In the genomic region with DNA sequence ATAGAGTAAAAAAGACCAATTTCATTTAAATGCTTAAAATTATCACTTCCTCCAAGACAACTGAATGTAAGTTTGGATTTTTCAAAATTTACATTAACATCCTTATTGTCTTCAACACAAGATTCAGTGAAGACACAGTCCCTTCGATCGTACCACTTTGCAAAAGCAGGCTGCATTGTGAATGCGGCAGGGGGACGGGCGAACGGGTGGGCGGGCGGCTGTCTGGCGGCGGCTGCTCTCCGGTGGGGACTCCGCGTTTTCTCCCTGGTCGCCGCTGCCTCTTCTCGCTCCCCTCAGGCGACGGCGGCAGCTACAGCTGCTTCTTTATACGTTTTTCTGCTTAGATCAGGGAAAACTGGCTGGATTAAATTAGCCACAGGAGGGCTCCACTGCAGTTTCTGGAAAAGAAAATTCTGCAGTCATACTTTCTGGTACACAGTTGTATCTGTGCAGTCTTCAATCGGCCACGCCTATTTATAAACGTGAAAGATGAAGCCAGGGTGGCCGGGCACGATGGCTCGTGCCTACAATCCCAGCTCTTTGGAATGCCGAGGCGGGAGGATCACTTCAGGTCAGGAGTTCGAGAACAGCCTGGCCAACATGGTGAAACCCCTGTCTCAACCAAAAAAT, we compare ENCODE assay signal across 7 cellular contexts. TPM values are rescaled to one million over a fixed set of nuclear protein-coding genes. Genes with fewer than 3 reads are reported as not detected.
DNase-seq lines count a peak whose midpoint lies in the region; ATAC-seq and TF ChIP-seq lines count a peak whose summit lies in the region.

No MANE protein-coding gene starts in this region.

- peak; percentile 61 to 75 for TF ChIP-seq RAD21 in liver (IDR thresholded peaks at IDR 0.05)

- peak; percentile 54 for TF ChIP-seq CTCF in liver (IDR thresholded peaks at IDR 0.05; ENCODE audit: low read depth, low read length, missing input control)

- ATAC-seq in GM21576 (IDR thresholded peaks at IDR 0.05; ENCODE audit: unreplicated experiment), result no peak

- H3K27ac ChIP-seq in liver (ENCODE audit: low read depth in 1 of 2, low read length in 2 of 2), result no peak overlapping the region

- no peaks in the 10 kb centered on the region for H3K9me3 Mint-ChIP-seq in T-helper 2 cell treated with Interferon-gamma antibody and Interleukin-4, amounts not matched to agents 5 μg/mL and 100 μg/mL, for 36 hours
- H3K9me3 Mint-ChIP-seq in stimulated activated naive CD8-positive, alpha-beta T cell treated with anti-CD3 and anti-CD28 coated beads, Interleukin-15, Interleukin-2, amounts not matched to agents 100 ng/mL and 50 ng/mL, for 24 hours, result no peaks in the 10 kb centered on the region

- no peak overlapping the region for H3K9ac ChIP-seq in liver (ENCODE audit: low read depth in 1 of 2, low read length in 2 of 2)

- H3K9me3 ChIP-seq in liver (ENCODE audit: control insufficient read depth in 4 of 4, low read length in 3 of 4), result peaks cover 0 to 2% (median 0%) of the 10 kb centered on the region in 4 donors

- peak; percentile 38 for DNase-seq in GM04504 (ENCODE audit: low read depth)
- peak; percentile 44 for DNase-seq in NCI-H1092 (lab: John Stamatoyannopoulos, UW)
- no peak for DNase-seq in T-helper 2 cell treated with Interferon-gamma antibody and Interleukin-4, amounts not matched to agents 5 μg/mL and 100 μg/mL, for 36 hours (ENCODE audit: low spot score)
- peak; percentile 69 for DNase-seq in dermis blood vessel endothelial cell

- no peaks in the 10 kb centered on the region for H3K36me3 Mint-ChIP-seq in T-helper 2 cell treated with Interferon-gamma antibody and Interleukin-4, amounts not matched to agents 5 μg/mL and 100 μg/mL, for 36 hours (ENCODE audit: low read depth)
- H3K36me3 Mint-ChIP-seq in stimulated activated naive CD8-positive, alpha-beta T cell treated with anti-CD3 and anti-CD28 coated beads, Interleukin-15, Interleukin-2, amounts not matched to agents 100 ng/mL and 50 ng/mL, for 24 hours (ENCODE audit: low read depth), result no peaks in the 10 kb centered on the region

- H3K4me1 Mint-ChIP-seq in T-helper 2 cell treated with Interferon-gamma antibody and Interleukin-4, amounts not matched to agents 5 μg/mL and 100 μg/mL, for 36 hours (ENCODE audit: low read depth), result peaks cover 5% of the 10 kb centered on the region
- H3K4me1 Mint-ChIP-seq in stimulated activated naive CD8-positive, alpha-beta T cell treated with anti-CD3 and anti-CD28 coated beads, Interleukin-15, Interleukin-2, amounts not matched to agents 100 ng/mL and 50 ng/mL, for 24 hours (ENCODE audit: low read depth), result peaks cover 10% of the 10 kb centered on the region

- H3K27me3 ChIP-seq in liver (ENCODE audit: control insufficient read depth in 4 of 4, insufficient read depth in 4 of 4, low read length in 3 of 4), result peaks cover 2 to 7% (median 3%) of the 10 kb centered on the region in 4 donors

- WGBS in liver, result 6% methylated on average over 29 of the region's 29 CpGs

- peak overlapping the region in 2 of 3 donors; percentile 26 to 51 for H3K4me3 ChIP-seq in liver (ENCODE audit: low read depth in 1 of 3, low read length in 3 of 3)

- peaks cover 29% of the 10 kb centered on the region for H3K27me3 Mint-ChIP-seq in T-helper 2 cell treated with Interferon-gamma antibody and Interleukin-4, amounts not matched to agents 5 μg/mL and 100 μg/mL, for 36 hours (ENCODE audit: low read depth)
- H3K27me3 Mint-ChIP-seq in stimulated activated naive CD8-positive, alpha-beta T cell treated with anti-CD3 and anti-CD28 coated beads, Interleukin-15, Interleukin-2, amounts not matched to agents 100 ng/mL and 50 ng/mL, for 24 hours, result peaks cover 64% of the 10 kb centered on the region

- peaks cover 0 to 4% (median 4%) of the 10 kb centered on the region in 4 donors for H3K4me1 ChIP-seq in liver (ENCODE audit: control insufficient read depth in 4 of 4, insufficient read depth in 4 of 4, low read length in 3 of 4)

- H3K27ac Mint-ChIP-seq in T-helper 2 cell treated with Interferon-gamma antibody and Interleukin-4, amounts not matched to agents 5 μg/mL and 100 μg/mL, for 36 hours, result no peak overlapping the region
- H3K27ac Mint-ChIP-seq in stimulated activated naive CD8-positive, alpha-beta T cell treated with anti-CD3 and anti-CD28 coated beads, Interleukin-15, Interleukin-2, amounts not matched to agents 100 ng/mL and 50 ng/mL, for 24 hours, result no peak overlapping the region

- peak overlapping the region; percentile 14 for H3K4me3 Mint-ChIP-seq in T-helper 2 cell treated with Interferon-gamma antibody and Interleukin-4, amounts not matched to agents 5 μg/mL and 100 μg/mL, for 36 hours
- peak overlapping the region; percentile 10 for H3K4me3 Mint-ChIP-seq in stimulated activated naive CD8-positive, alpha-beta T cell treated with anti-CD3 and anti-CD28 coated beads, Interleukin-15, Interleukin-2, amounts not matched to agents 100 ng/mL and 50 ng/mL, for 24 hours

- no peaks in the 10 kb centered on the region for H3K36me3 ChIP-seq in liver (ENCODE audit: control insufficient read depth in 4 of 4, insufficient read depth in 3 of 4, low read depth in 1 of 4, low read length in 3 of 4)

TF ChIP-seq in liver, 16 proteins besides CTCF, POLR2A, EP300 and RAD21:
- TF ChIP-seq HNF4G (IDR thresholded peaks at IDR 0.05), result no peak
- TF ChIP-seq, protein P1, sequence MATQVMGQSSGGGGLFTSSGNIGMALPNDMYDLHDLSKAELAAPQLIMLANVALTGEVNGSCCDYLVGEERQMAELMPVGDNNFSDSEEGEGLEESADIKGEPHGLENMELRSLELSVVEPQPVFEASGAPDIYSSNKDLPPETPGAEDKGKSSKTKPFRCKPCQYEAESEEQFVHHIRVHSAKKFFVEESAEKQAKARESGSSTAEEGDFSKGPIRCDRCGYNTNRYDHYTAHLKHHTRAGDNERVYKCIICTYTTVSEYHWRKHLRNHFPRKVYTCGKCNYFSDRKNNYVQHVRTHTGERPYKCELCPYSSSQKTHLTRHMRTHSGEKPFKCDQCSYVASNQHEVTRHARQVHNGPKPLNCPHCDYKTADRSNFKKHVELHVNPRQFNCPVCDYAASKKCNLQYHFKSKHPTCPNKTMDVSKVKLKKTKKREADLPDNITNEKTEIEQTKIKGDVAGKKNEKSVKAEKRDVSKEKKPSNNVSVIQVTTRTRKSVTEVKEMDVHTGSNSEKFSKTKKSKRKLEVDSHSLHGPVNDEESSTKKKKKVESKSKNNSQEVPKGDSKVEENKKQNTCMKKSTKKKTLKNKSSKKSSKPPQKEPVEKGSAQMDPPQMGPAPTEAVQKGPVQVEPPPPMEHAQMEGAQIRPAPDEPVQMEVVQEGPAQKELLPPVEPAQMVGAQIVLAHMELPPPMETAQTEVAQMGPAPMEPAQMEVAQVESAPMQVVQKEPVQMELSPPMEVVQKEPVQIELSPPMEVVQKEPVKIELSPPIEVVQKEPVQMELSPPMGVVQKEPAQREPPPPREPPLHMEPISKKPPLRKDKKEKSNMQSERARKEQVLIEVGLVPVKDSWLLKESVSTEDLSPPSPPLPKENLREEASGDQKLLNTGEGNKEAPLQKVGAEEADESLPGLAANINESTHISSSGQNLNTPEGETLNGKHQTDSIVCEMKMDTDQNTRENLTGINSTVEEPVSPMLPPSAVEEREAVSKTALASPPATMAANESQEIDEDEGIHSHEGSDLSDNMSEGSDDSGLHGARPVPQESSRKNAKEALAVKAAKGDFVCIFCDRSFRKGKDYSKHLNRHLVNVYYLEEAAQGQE (IDR thresholded peaks at IDR 0.05), result no peak
- peak in 1 of 2 donors; percentile 4 for TF ChIP-seq RXRA (IDR thresholded peaks at IDR 0.05)
- TF ChIP-seq JUND (IDR thresholded peaks at IDR 0.05), result no peak
- peak; percentile 43 for TF ChIP-seq YY1 (IDR thresholded peaks at IDR 0.05)
- no peak for TF ChIP-seq NR2F2 (IDR thresholded peaks at IDR 0.05)
- TF ChIP-seq HNF4A (conservative IDR thresholded peaks at IDR 0.05), result peak in 1 of 2 donors; percentile 2
- TF ChIP-seq, protein P2, sequence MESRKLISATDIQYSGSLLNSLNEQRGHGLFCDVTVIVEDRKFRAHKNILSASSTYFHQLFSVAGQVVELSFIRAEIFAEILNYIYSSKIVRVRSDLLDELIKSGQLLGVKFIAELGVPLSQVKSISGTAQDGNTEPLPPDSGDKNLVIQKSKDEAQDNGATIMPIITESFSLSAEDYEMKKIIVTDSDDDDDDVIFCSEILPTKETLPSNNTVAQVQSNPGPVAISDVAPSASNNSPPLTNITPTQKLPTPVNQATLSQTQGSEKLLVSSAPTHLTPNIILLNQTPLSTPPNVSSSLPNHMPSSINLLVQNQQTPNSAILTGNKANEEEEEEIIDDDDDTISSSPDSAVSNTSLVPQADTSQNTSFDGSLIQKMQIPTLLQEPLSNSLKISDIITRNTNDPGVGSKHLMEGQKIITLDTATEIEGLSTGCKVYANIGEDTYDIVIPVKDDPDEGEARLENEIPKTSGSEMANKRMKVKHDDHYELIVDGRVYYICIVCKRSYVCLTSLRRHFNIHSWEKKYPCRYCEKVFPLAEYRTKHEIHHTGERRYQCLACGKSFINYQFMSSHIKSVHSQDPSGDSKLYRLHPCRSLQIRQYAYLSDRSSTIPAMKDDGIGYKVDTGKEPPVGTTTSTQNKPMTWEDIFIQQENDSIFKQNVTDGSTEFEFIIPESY (IDR thresholded peaks at IDR 0.05), result no peak
- TF ChIP-seq GABPA (IDR thresholded peaks at IDR 0.05 in 1 of 2, conservative IDR thresholded peaks at IDR 0.05 in 1 of 2), result no peak
- no peak for TF ChIP-seq TAF1 (conservative IDR thresholded peaks at IDR 0.05)
- TF ChIP-seq, protein P3, sequence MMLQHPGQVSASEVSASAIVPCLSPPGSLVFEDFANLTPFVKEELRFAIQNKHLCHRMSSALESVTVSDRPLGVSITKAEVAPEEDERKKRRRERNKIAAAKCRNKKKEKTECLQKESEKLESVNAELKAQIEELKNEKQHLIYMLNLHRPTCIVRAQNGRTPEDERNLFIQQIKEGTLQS (IDR thresholded peaks at IDR 0.05), result no peak
- no peak for TF ChIP-seq EGR1 (IDR thresholded peaks at IDR 0.05; ENCODE audit: low read depth in 2 of 2)
- no peak for TF ChIP-seq FOXA1 (IDR thresholded peaks at IDR 0.05)
- TF ChIP-seq FOXA2 (IDR thresholded peaks at IDR 0.05), result no peak
- TF ChIP-seq, protein P4, sequence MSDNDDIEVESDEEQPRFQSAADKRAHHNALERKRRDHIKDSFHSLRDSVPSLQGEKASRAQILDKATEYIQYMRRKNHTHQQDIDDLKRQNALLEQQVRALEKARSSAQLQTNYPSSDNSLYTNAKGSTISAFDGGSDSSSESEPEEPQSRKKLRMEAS (IDR thresholded peaks at IDR 0.05), result no peak
- TF ChIP-seq SP1 (IDR thresholded peaks at IDR 0.05), result no peak
TF ChIP-seq in liver: peak in this region for 3.

RNA-seq across cellular contexts. Expression of a gene that starts 33.9 kb away (rescaled TPM):
- total RNA-seq in dermis blood vessel endothelial cell, result 23.0 and 38.3 TPM in 2 replicates
- total RNA-seq in liver, result 10 to 100 TPM; 10.8 to 15.2 TPM
- 10 to 100 TPM in 1 of 2 donors, 1 to 10 TPM in 1; 8.7 to 15.7 TPM for polyA plus RNA-seq in liver
